Comparison of ENCODE assay signal across 17 cellular contexts in genomic region chr4:102781570-102781969, GRCh38. TPM values are rescaled to one million over a fixed set of nuclear protein-coding genes. Genes with fewer than 3 reads are reported as not detected.
DNase-seq lines count a peak whose midpoint lies in the region; ATAC-seq, FAIRE-seq and TF ChIP-seq lines count a peak whose summit lies in the region.
"Had no signal": no experiment of that assay in that cellular context is flagged by ENCODE, and none has a peak within 500 bp of the region (broad histone marks: within the 10 kb centered on the region; RNA-seq: fewer than 3 reads in every experiment).

No MANE protein-coding gene starts in this region.

- TF ChIP-seq POLR2A in HepG2 (IDR thresholded peaks at IDR 0.05; ENCODE audit: insufficient read depth in 1 of 2, low read depth in 2 of 2, low read length in 2 of 2) (no peak), right lobe of liver (IDR thresholded peaks at IDR 0.05) (no peak)

- FAIRE-seq in HepG2 (lab: Jason Lieb, UNC): no peak
- FAIRE-seq: GM12891, H54 had no signal

- no peak overlapping the region for H3K27ac Mint-ChIP-seq in endothelial cell (ENCODE audit: unreplicated experiment)
- H3K27ac Mint-ChIP-seq: CD8-positive, alpha-beta memory T cell; IgD-negative memory B cell had no signal

- H3K27me3 Mint-ChIP-seq in endothelial cell (ENCODE audit: unreplicated experiment): peaks cover 1% of the 10 kb centered on the region
- H3K27me3 Mint-ChIP-seq: IgD-negative memory B cell had no signal

- H3K4me1 ChIP-seq in HepG2 (ENCODE audit: insufficient read depth, low read length): peaks cover 49% of the 10 kb centered on the region
- peaks cover 0 to 5% (median 0%) of the 10 kb centered on the region in 4 donors for H3K4me1 ChIP-seq in right lobe of liver
- H3K4me1 ChIP-seq: BLaER1 had no signal

- TF ChIP-seq EP300 in HepG2 (IDR thresholded peaks at IDR 0.05; ENCODE audit: low read depth in 2 of 2, low read length in 2 of 2) (no peak), HepG2 (CRISPR knock-in tag; IDR thresholded peaks at IDR 0.05; ENCODE audit: borderline replicate concordance) (no peak)

- H3K4me2 ChIP-seq in HepG2 (ENCODE audit: low read depth, low read length): no peak overlapping the region
- H3K4me2 ChIP-seq: BLaER1 had no signal

- no peaks in the 10 kb centered on the region for H3K79me2 ChIP-seq in HepG2 (ENCODE audit: insufficient read depth, low read length)

- in situ Hi-C loops in HepG2 (cut with HindIII; ENCODE audit: extremely low pct_ligation_motif_present, low pct_unique_long_range_greater_than_20kb): no loop called here

- no peak overlapping the region for H3K4me3 Mint-ChIP-seq in endothelial cell (ENCODE audit: unreplicated experiment)
- H3K4me3 Mint-ChIP-seq: CD8-positive, alpha-beta memory T cell; IgD-negative memory B cell had no signal

- no peaks in the 10 kb centered on the region for H3K36me3 Mint-ChIP-seq in endothelial cell (ENCODE audit: low read depth, unreplicated experiment)
- H3K36me3 Mint-ChIP-seq: IgD-negative memory B cell had no signal

- BruUV-seq in HepG2 (replicated peaks; lab: Mats Ljungman, UMichigan): no TSS peak

- H2AFZ ChIP-seq in HepG2 (ENCODE audit: low read length): no peak overlapping the region
- H2AFZ ChIP-seq: GM23248 had no signal

- POLR2A ChIA-PET in HepG2 (lab: Yijun Ruan, JAX): interaction anchor here (1.1 to 4.2 kb wide), 2 partner anchors 46 to 87 kb away, joined by 3 to 16 read pairs; partner anchors contain the start of genes CISD2 and UBE2D3

- no peak for TF ChIP-seq RAD21 in HepG2 (CRISPR knock-in tag; IDR thresholded peaks at IDR 0.05)

- peak; percentile 8; the same call in 2 of the 3 replicates for ATAC-seq in HepG2
- no peak for ATAC-seq in right lobe of liver
- ATAC-seq in omental fat pad (ENCODE audit: low FRiP score): no peak
- ATAC-seq: HCT116 had no signal

- H3K27ac ChIP-seq in HepG2 (ENCODE audit: extremely low read length, insufficient read depth, low read length): no peak overlapping the region
- H3K27ac ChIP-seq in right lobe of liver: no peak overlapping the region
- H3K27ac ChIP-seq: 22Rv1, BLaER1, GM23248 had no signal

- no peaks in the 10 kb centered on the region for H3K4me1 Mint-ChIP-seq in endothelial cell (ENCODE audit: unreplicated experiment)
- H3K4me1 Mint-ChIP-seq: CD8-positive, alpha-beta memory T cell; IgD-negative memory B cell had no signal

- H3K27me3 ChIP-seq in HepG2 (ENCODE audit: control insufficient read depth in 1 of 2, insufficient read depth in 2 of 2, low read length in 2 of 2) (no peaks in the 10 kb centered on the region), right lobe of liver (no peaks in the 10 kb centered on the region)
- H3K27me3 ChIP-seq: BLaER1 had no signal

- no peaks in the 10 kb centered on the region for H4K20me1 ChIP-seq in HepG2 (ENCODE audit: insufficient read depth, low read length)
- H4K20me1 ChIP-seq: BLaER1 had no signal

- TF ChIP-seq CTCF in HepG2 (CRISPR knock-in tag; IDR thresholded peaks at IDR 0.05) (no peak), right lobe of liver (IDR thresholded peaks at IDR 0.05) (no peak), omental fat pad (IDR thresholded peaks at IDR 0.05) (no peak), endothelial cell (IDR thresholded peaks at IDR 0.05; ENCODE audit: unreplicated experiment) (no peak)

- 33% methylated on average over 1 of the region's 1 CpG for WGBS in HepG2 (ENCODE audit: low lambda C conversion rate)
- WGBS in right lobe of liver (ENCODE audit: insufficient coverage, low coverage, low lambda C conversion rate, missing lambda C conversion rate): 80% methylated on average over 1 of the region's 1 CpG

- H3K36me3 ChIP-seq in HepG2 (replicated peaks in 1 of 2; ENCODE audit: control insufficient read depth in 1 of 2, insufficient read depth in 2 of 2, low read length in 2 of 2): no peaks in the 10 kb centered on the region
- no peaks in the 10 kb centered on the region for H3K36me3 ChIP-seq in right lobe of liver
- H3K36me3 ChIP-seq: BLaER1 had no signal

- H3K9ac ChIP-seq in HepG2 (ENCODE audit: insufficient read depth, low read depth, low read length): no peak overlapping the region
- H3K9ac ChIP-seq: BLaER1, GM23248 had no signal

- H3K9me3 ChIP-seq in HepG2 (ENCODE audit: low read length) (no peaks in the 10 kb centered on the region), right lobe of liver (no peaks in the 10 kb centered on the region)
- H3K9me3 ChIP-seq: BLaER1 had no signal

- CTCF ChIA-PET in HepG2 (lab: Yijun Ruan, JAX; ENCODE audit: low intra/inter-chr PET ratio, low total read pairs): no interaction called here

- no peak overlapping the region for H3K4me3 ChIP-seq in HepG2 (replicated peaks in 1 of 3; ENCODE audit: insufficient read depth in 1 of 3, low read depth in 2 of 3, low read length in 3 of 3)
- no peak overlapping the region for H3K4me3 ChIP-seq in right lobe of liver
- H3K4me3 ChIP-seq: BLaER1, GM23248 had no signal

- intact Hi-C loops in HepG2 (cut with micrococcal nuclease; ENCODE audit: unreplicated experiment): no loop called here
- intact Hi-C loops in right lobe of liver (cut with DNase I): no loop called here

- peak; percentile 38 for DNase-seq in DMS53 (lab: John Stamatoyannopoulos, UW)
- no peak for DNase-seq in DMS53 treated with DMSO at 0.1 percent for 48 hours (lab: John Stamatoyannopoulos, UW; ENCODE audit: unreplicated experiment)
- DNase-seq in HepG2 (ENCODE audit: low spot score): peak; percentile 22
- no peak for DNase-seq in right lobe of liver
- peak; percentile 12 for DNase-seq in kidney tubule cell (ENCODE audit: low spot score)
- no peak for DNase-seq in omental fat pad (ENCODE audit: low spot score)
- no peak for DNase-seq in endothelial cell (ENCODE audit: low spot score)
- DNase-seq: AML-193; CD8-positive, alpha-beta memory T cell; DMS79; GM23248 had no signal

- no peaks in the 10 kb centered on the region for H3K9me3 Mint-ChIP-seq in endothelial cell (ENCODE audit: unreplicated experiment)
- H3K9me3 Mint-ChIP-seq: CD8-positive, alpha-beta memory T cell; IgD-negative memory B cell had no signal

TF ChIP-seq in HepG2, 621 proteins besides CTCF, POLR2A, EP300 and RAD21 (continues in another document):
- TF ChIP-seq ZNF792 (CRISPR knock-in tag; IDR thresholded peaks at IDR 0.05) (no peak), ZNF354B (CRISPR knock-in tag; IDR thresholded peaks at IDR 0.05) (no peak)

RNA-seq across cellular contexts. Expression of gene MANBA, which starts 20.8 kb away (rescaled TPM):
- total RNA-seq in HepG2 (2016; rRNA removed; fragmentation: Illumina TruSeq; extraction: Trizol) (17.1 and 33.3 TPM in 2 replicates), right lobe of liver (10 to 100 TPM; 11.3 to 18.2 (median 13.9) TPM), omental fat pad (10 to 100 TPM; 27.1 to 37.8 (median 35.1) TPM), endothelial cell (ENCODE audit: unreplicated experiment) (9.4 TPM)
- 13.0 and 17.3 TPM in 2 replicates for total RNA-seq in HepG2 (2016; cell fraction: cytosol; rRNA removed; fragmentation: Illumina TruSeq; extraction: Trizol; ENCODE audit: low read depth)
- 15.2 and 34.6 TPM in 2 replicates for total RNA-seq in HepG2 (2016; cell fraction: insoluble cytoplasmic fraction; rRNA removed; fragmentation: Illumina TruSeq; extraction: Trizol)
- 11.0 and 13.6 TPM in 2 replicates for total RNA-seq in HepG2 (2016; cell fraction: membrane; rRNA removed; fragmentation: Illumina TruSeq; extraction: Trizol)
- total RNA-seq in HepG2 (2016; cell fraction: nucleus; rRNA removed; fragmentation: Illumina TruSeq; extraction: Trizol): 32.1 and 36.1 TPM in 2 replicates
- 11.7 and 11.9 TPM in 2 replicates for polyA plus RNA-seq in HepG2 (2011; rRNA removed)
- 7.6 and 12.6 TPM in 2 replicates for polyA plus RNA-seq in HepG2 (2011; cell fraction: cytosol; rRNA removed)
- polyA plus RNA-seq in HepG2 (2011; cell fraction: nucleus; rRNA removed): 17.6 and 20.6 TPM in 2 replicates
- polyA plus RNA-seq in HepG2 (2012): 30.1 and 31.4 TPM in 2 replicates
- 1.2 and 1.4 TPM in 2 replicates for polyA plus RNA-seq in HepG2 (2016; cell fraction: cytosol; fragmentation: Illumina TruSeq; extraction: Trizol; ENCODE audit: low read depth)
- polyA plus RNA-seq in HepG2 (2016; cell fraction: insoluble cytoplasmic fraction; fragmentation: Illumina TruSeq; extraction: Trizol; ENCODE audit: low read depth): 8.8 and 10.0 TPM in 2 replicates
- polyA plus RNA-seq in HepG2 (2016; cell fraction: membrane; fragmentation: Illumina TruSeq; extraction: Trizol; ENCODE audit: low read depth): 3.3 and 3.9 TPM in 2 replicates
- polyA plus RNA-seq in HepG2 (2016; cell fraction: nucleus; fragmentation: Illumina TruSeq; extraction: Trizol; ENCODE audit: insufficient read depth, low read depth): 28.0 and 30.1 TPM in 2 replicates
- polyA minus RNA-seq in HepG2 (2011; rRNA and poly(A)+ RNA removed; ENCODE audit: low replicate concordance): 10.8 and 29.4 TPM in 2 replicates
- polyA minus RNA-seq in HepG2 (2011; cell fraction: cytosol; rRNA and poly(A)+ RNA removed): 14.9 and 17.1 TPM in 2 replicates
- 39.5 and 40.0 TPM in 2 replicates for polyA minus RNA-seq in HepG2 (2011; cell fraction: nucleus; rRNA and poly(A)+ RNA removed)

RNA-seq across cellular contexts. Expression of gene UBE2D3, which starts 45.8 kb away (rescaled TPM):
- 224 and 265 TPM in 2 replicates for total RNA-seq in HepG2 (2016; rRNA removed; fragmentation: Illumina TruSeq; extraction: Trizol)
- total RNA-seq in HepG2 (2016; cell fraction: cytosol; rRNA removed; fragmentation: Illumina TruSeq; extraction: Trizol; ENCODE audit: low read depth): 200 and 234 TPM in 2 replicates
- 227 and 267 TPM in 2 replicates for total RNA-seq in HepG2 (2016; cell fraction: insoluble cytoplasmic fraction; rRNA removed; fragmentation: Illumina TruSeq; extraction: Trizol)
- total RNA-seq in HepG2 (2016; cell fraction: membrane; rRNA removed; fragmentation: Illumina TruSeq; extraction: Trizol): 313 and 352 TPM in 2 replicates
- total RNA-seq in HepG2 (2016; cell fraction: nucleus; rRNA removed; fragmentation: Illumina TruSeq; extraction: Trizol): 161 and 168 TPM in 2 replicates
- 217 and 293 TPM in 2 replicates for polyA plus RNA-seq in HepG2 (2011; rRNA removed)
- 183 and 224 TPM in 2 replicates for polyA plus RNA-seq in HepG2 (2011; cell fraction: cytosol; rRNA removed)
- polyA plus RNA-seq in HepG2 (2011; cell fraction: nucleus; rRNA removed): 279 and 296 TPM in 2 replicates
- polyA plus RNA-seq in HepG2 (2012): 192 and 199 TPM in 2 replicates
- polyA plus RNA-seq in HepG2 (2016; cell fraction: cytosol; fragmentation: Illumina TruSeq; extraction: Trizol; ENCODE audit: low read depth): 303 and 369 TPM in 2 replicates
- 331 and 333 TPM in 2 replicates for polyA plus RNA-seq in HepG2 (2016; cell fraction: insoluble cytoplasmic fraction; fragmentation: Illumina TruSeq; extraction: Trizol; ENCODE audit: low read depth)
- polyA plus RNA-seq in HepG2 (2016; cell fraction: membrane; fragmentation: Illumina TruSeq; extraction: Trizol; ENCODE audit: low read depth): 340 and 387 TPM in 2 replicates
- 220 and 222 TPM in 2 replicates for polyA plus RNA-seq in HepG2 (2016; cell fraction: nucleus; fragmentation: Illumina TruSeq; extraction: Trizol; ENCODE audit: insufficient read depth, low read depth)
- 111 and 172 TPM in 2 replicates for polyA minus RNA-seq in HepG2 (2011; rRNA and poly(A)+ RNA removed; ENCODE audit: low replicate concordance)
- 129 and 148 TPM in 2 replicates for polyA minus RNA-seq in HepG2 (2011; cell fraction: cytosol; rRNA and poly(A)+ RNA removed)
- 307 and 340 TPM in 2 replicates for polyA minus RNA-seq in HepG2 (2011; cell fraction: nucleus; rRNA and poly(A)+ RNA removed)
- 100 to 1,000 TPM; 127 to 304 (median 190) TPM for total RNA-seq in right lobe of liver
- 100 to 1,000 TPM; 349 to 519 (median 452) TPM for total RNA-seq in omental fat pad
- total RNA-seq in endothelial cell (ENCODE audit: unreplicated experiment): 370 TPM

Comparison
In these comparisons a context has a peak if more than half of its experiments do, and no peak if none do; other contexts are left out.
1. DNase-seq: peak in DMS53 (single experiment), HepG2 (single experiment) and kidney tubule cell (single experiment); none in DMS53 treated with DMSO at 0.1 percent for 48 hours (single experiment), right lobe of liver (0 of 3), omental fat pad (single experiment) and endothelial cell (single experiment).